ENCODE assay signal across 8 cellular contexts in the genomic region with DNA sequence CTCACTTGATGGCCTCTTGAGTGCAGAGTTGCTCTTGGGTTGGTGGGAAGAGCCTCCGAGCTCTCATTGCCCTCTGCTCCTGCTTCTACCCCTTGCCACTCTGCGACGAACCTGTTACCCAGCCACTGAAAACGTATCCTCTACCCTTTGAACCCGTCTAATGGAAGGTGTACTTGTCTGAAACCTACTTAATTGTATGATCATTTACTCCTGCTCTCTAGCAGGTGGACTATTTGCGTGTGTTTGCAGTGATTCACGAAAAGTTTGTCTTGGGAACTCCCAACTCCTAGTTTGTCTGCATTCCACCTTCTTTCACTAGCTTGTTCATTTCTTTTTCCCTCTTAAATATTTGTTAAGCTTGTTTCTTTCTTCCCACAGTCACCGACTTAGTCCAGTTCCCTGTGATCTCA. TPM values are rescaled to one million over a fixed set of nuclear protein-coding genes. Genes with fewer than 3 reads are reported as not detected.
DNase-seq lines count a peak whose midpoint lies in the region; ATAC-seq and TF ChIP-seq lines count a peak whose summit lies in the region.

No MANE protein-coding gene starts in this region.

- peak overlapping the region; percentile 86 for H2AFZ ChIP-seq in smooth muscle cell (ENCODE audit: low read depth)

- H3F3A ChIP-seq in smooth muscle cell (ENCODE audit: low read depth), result no peaks in the 10 kb centered on the region

- no peak overlapping the region for H3K27ac ChIP-seq in iPS DF 6.9 (ENCODE audit: low read length)
- H3K27ac ChIP-seq in smooth muscle cell (ENCODE audit: low read depth), result peak overlapping the region; percentile 50

- H3K36me3 ChIP-seq in iPS DF 6.9 (ENCODE audit: control insufficient read depth, insufficient read depth, low read length) (no peaks in the 10 kb centered on the region; the same call in 1 of the 2 replicates), smooth muscle cell (ENCODE audit: low read depth) (peaks cover 14% of the 10 kb centered on the region)

- no peak for DNase-seq in iPS DF 6.9 (ENCODE audit: low read depth, low spot score)
- DNase-seq in smooth muscle cell (lab: John Stamatoyannopoulos, UW; ENCODE audit: unreplicated experiment), result no peak
- DNase-seq in D341Med (ENCODE audit: low spot score), result no peak
- DNase-seq in NCI-H446 (lab: John Stamatoyannopoulos, UW), result no peak
- no peak for DNase-seq in NAMALWA (ENCODE audit: low spot score)

- no peaks in the 10 kb centered on the region for H3K9me3 Mint-ChIP-seq in activated naive CD4-positive, alpha-beta T cell treated with anti-CD3 and anti-CD28 coated beads, Interleukin-2, amount 50 U/mL, for 24 hours

- H3K36me3 Mint-ChIP-seq in activated naive CD4-positive, alpha-beta T cell treated with anti-CD3 and anti-CD28 coated beads, Interleukin-2, amount 50 U/mL, for 24 hours, result peaks cover 11% of the 10 kb centered on the region

- H3K4me1 Mint-ChIP-seq in activated naive CD4-positive, alpha-beta T cell treated with anti-CD3 and anti-CD28 coated beads, Interleukin-2, amount 50 U/mL, for 24 hours, result peaks cover 46% of the 10 kb centered on the region

- no peaks in the 10 kb centered on the region for H3K9me3 ChIP-seq in iPS DF 6.9 (ENCODE audit: control insufficient read depth, insufficient read depth, low read length)
- no peaks in the 10 kb centered on the region for H3K9me3 ChIP-seq in smooth muscle cell (replicated peaks; ENCODE audit: low read depth)

- no CpG with 5 or more reads among the region's 8 CpGs for WGBS in iPS DF 6.9 (ENCODE audit: insufficient coverage, insufficient read length)
- 36% methylated on average over 8 of the region's 8 CpGs for WGBS in smooth muscle cell (ENCODE audit: low lambda C conversion rate)

- ATAC-seq in GM18867 (IDR thresholded peaks at IDR 0.05; ENCODE audit: unreplicated experiment) (peak; percentile 3), HG03045 (IDR thresholded peaks at IDR 0.05; ENCODE audit: unreplicated experiment) (peak; percentile 2)

- no peak for TF ChIP-seq CTCF in smooth muscle cell (IDR thresholded peaks at IDR 0.05; ENCODE audit: borderline replicate concordance, insufficient read depth, poor library complexity, severe bottlenecking)

- no peaks in the 10 kb centered on the region for H4K20me1 ChIP-seq in smooth muscle cell (ENCODE audit: low read depth)

- H3K27me3 Mint-ChIP-seq in activated naive CD4-positive, alpha-beta T cell treated with anti-CD3 and anti-CD28 coated beads, Interleukin-2, amount 50 U/mL, for 24 hours, result no peaks in the 10 kb centered on the region

- peak overlapping the region; percentile 91 for H3K4me3 Mint-ChIP-seq in activated naive CD4-positive, alpha-beta T cell treated with anti-CD3 and anti-CD28 coated beads, Interleukin-2, amount 50 U/mL, for 24 hours

- peaks cover 19% of the 10 kb centered on the region for H3K79me2 ChIP-seq in smooth muscle cell (ENCODE audit: low read depth)

- peak overlapping the region; percentile 69 for H3K27ac Mint-ChIP-seq in activated naive CD4-positive, alpha-beta T cell treated with anti-CD3 and anti-CD28 coated beads, Interleukin-2, amount 50 U/mL, for 24 hours

- H3K4me1 ChIP-seq in iPS DF 6.9 (ENCODE audit: control insufficient read depth, insufficient read depth, low read length), result no peaks in the 10 kb centered on the region
- H3K4me1 ChIP-seq in smooth muscle cell (ENCODE audit: low read depth), result peaks cover 30% of the 10 kb centered on the region

- peak overlapping the region; percentile 87 for H3K4me2 ChIP-seq in smooth muscle cell

- peak overlapping the region; percentile 29 for H3K9ac ChIP-seq in smooth muscle cell (ENCODE audit: low read depth)

- H3K4me3 ChIP-seq in iPS DF 6.9 (ENCODE audit: low read length), result peak overlapping the region; percentile 71; the same call in 1 of the 2 replicates
- H3K4me3 ChIP-seq in smooth muscle cell, result peak overlapping the region; percentile 67

- H3K27me3 ChIP-seq in iPS DF 6.9 (ENCODE audit: control insufficient read depth, insufficient read depth, low read length), result no peaks in the 10 kb centered on the region
- no peaks in the 10 kb centered on the region for H3K27me3 ChIP-seq in smooth muscle cell (ENCODE audit: low read depth)

RNA-seq across cellular contexts. Expression of a gene that starts 0.5 kb away (rescaled TPM):
- total RNA-seq in smooth muscle cell, result 20.8 and 24.1 TPM in 2 replicates
- 9.5 and 13.8 TPM in 2 replicates for polyA plus RNA-seq in smooth muscle cell
